19 cellular contexts compared by ENCODE assay signal in genomic region chr3:170000051-170000450, GRCh38.
"Had no signal": no experiment of that assay in that cellular context is flagged by ENCODE, and none has a peak within 500 bp of the region (broad histone marks: within the 10 kb centered on the region; RNA-seq: fewer than 3 reads in every experiment).

No MANE protein-coding gene starts in this region.

- H3K27me3 ChIP-seq: SJSA1 had no signal

- H3K27me3 Mint-ChIP-seq: IgD-negative memory B cell had no signal

- H3K4me3 ChIP-seq: K562, SJSA1, SK-N-MC had no signal

- H3K4me1 ChIP-seq: SJSA1 had no signal

- H3K4me3 Mint-ChIP-seq: IgD-negative memory B cell had no signal

- H3K27ac ChIP-seq: KMS-11, SJSA1, SK-N-MC had no signal

- FAIRE-seq: K562, RCC 7860 had no signal

- H3K36me3 Mint-ChIP-seq: IgD-negative memory B cell had no signal

- H3K9me3 ChIP-seq: SJSA1 had no signal

- DNase-seq: Kasumi-1, MM.1S, NCI-H1092 treated with DMSO at 0.1 percent for 48 hours, NCI-H1436, NCI-H187, NCI-H2029, NCI-H2081 treated with DMSO at 0.1 percent for 48 hours, NCI-H2227 treated with DMSO at 0.1 percent for 48 hours, NCI-H524, NCI-H69, NCI-H774, Right ventricle myocardium superior, SIG-M5 had no signal

- ATAC-seq: K562 had no signal

- H3K4me2 ChIP-seq: KMS-11 had no signal

- H3K9ac ChIP-seq: KMS-11 had no signal
